15 cellular contexts compared by ENCODE assay signal in genomic region chr10:51789903-51790302, GRCh38.
DNase-seq lines count a peak whose midpoint lies in the region.
"Had no signal": no experiment of that assay in that cellular context is flagged by ENCODE, and none has a peak within 500 bp of the region (broad histone marks: within the 10 kb centered on the region; RNA-seq: fewer than 3 reads in every experiment).

No MANE protein-coding gene starts in this region.

- peak; percentile 19 for DNase-seq in AG20443 (ENCODE audit: low spot score)
- peak; percentile 20 for DNase-seq in dedifferentiated amniotic fluid mesenchymal stem cell (ENCODE audit: extremely low spot score)
- peak; percentile 82 for DNase-seq in posterior vena cava (ENCODE audit: low spot score)
- DNase-seq in activated T-cell treated with anti-CD3 and anti-CD28 coated beads, Interleukin-2, amount 50 U/mL, for 48 hours, result no peak
- no peak for DNase-seq in T1000 (lab: John Stamatoyannopoulos, UW)
- no peak for DNase-seq in NK-92 (lab: John Stamatoyannopoulos, UW; ENCODE audit: unreplicated experiment)
- DNase-seq in effector memory CD4-positive, alpha-beta T cell, result no peak
- DNase-seq: ACHN; BE2C; C1 segment of cervical spinal cord; Caco-2; CD4-positive, alpha-beta T cell; HCEC 1CT had no signal

- no peaks in the 10 kb centered on the region for H3K27me3 ChIP-seq in effector memory CD4-positive, alpha-beta T cell (replicated peaks; ENCODE audit: control insufficient read depth, insufficient read depth, low read length, poor library complexity, severe bottlenecking)
- H3K27me3 ChIP-seq: BE2C had no signal

- H3K4me3 ChIP-seq in effector memory CD4-positive, alpha-beta T cell (ENCODE audit: insufficient read depth, low read depth, low read length, poor library complexity, severe bottlenecking), result no peak overlapping the region
- H3K4me3 ChIP-seq: GM23338 had no signal

- peaks cover 5% of the 10 kb centered on the region for H3K9me3 ChIP-seq in effector memory CD4-positive, alpha-beta T cell (ENCODE audit: control insufficient read depth, low read length)
- H3K9me3 ChIP-seq: BE2C had no signal

- H3K27ac ChIP-seq in effector memory CD4-positive, alpha-beta T cell (ENCODE audit: insufficient read depth, low read length, poor library complexity, severe bottlenecking), result no peak overlapping the region
- H3K27ac ChIP-seq: HL-60 had no signal

- no peaks in the 10 kb centered on the region for H3K4me1 ChIP-seq in effector memory CD4-positive, alpha-beta T cell (ENCODE audit: control insufficient read depth, insufficient read depth, low read length, poor library complexity, severe bottlenecking)
- H3K4me1 ChIP-seq: BE2C, Caco-2 had no signal

- no peaks in the 10 kb centered on the region for H3K36me3 ChIP-seq in effector memory CD4-positive, alpha-beta T cell (ENCODE audit: control insufficient read depth, insufficient read depth, low read length)
- H3K36me3 ChIP-seq: BE2C had no signal

- intact Hi-C loops in posterior vena cava (cut with DNase I), result no loop called here

Comparison
In these comparisons a context has a peak if more than half of its experiments do, and no peak if none do; other contexts are left out.
1. DNase-seq: peak in AG20443 (single experiment), dedifferentiated amniotic fluid mesenchymal stem cell (single experiment) and posterior vena cava (single experiment); none in activated T-cell treated with anti-CD3 and anti-CD28 coated beads, Interleukin-2, amount 50 U/mL, for 48 hours (0 of 2), T1000 (single experiment), NK-92 (single experiment) and effector memory CD4-positive, alpha-beta T cell (0 of 3).